ENCODE assay signal across 1 cellular context in the genomic region with DNA sequence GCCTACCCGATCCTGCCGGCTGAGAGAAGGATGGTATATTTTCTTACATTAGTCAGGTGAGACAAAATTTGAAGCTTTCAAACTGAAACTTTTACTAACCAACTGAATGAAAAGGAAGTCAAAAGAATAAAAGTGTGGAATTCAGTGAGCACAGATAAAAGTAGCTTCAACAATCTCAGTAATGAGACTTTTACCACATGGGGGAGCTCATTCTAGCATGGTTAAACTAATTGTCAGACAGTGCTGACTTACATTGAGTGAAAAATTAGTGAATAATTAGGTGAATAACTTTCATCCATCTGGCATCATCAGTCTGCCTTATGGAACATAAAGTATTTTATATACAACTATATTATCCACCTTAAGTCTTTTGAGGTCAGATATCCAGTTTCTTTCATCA.
A peak's percentile ranks its signal among the peaks of the same experiment; 100 is the strongest.
TF ChIP-seq lines count a peak whose summit lies in the region.

No MANE protein-coding gene starts in this region.

TF ChIP-seq in HepG2, 621 proteins besides CTCF, POLR2A, EP300 and RAD21:
- no peak for TF ChIP-seq LCORL (IDR thresholded peaks at IDR 0.05)
- no peak for TF ChIP-seq LCORL (CRISPR knock-in tag; IDR thresholded peaks at IDR 0.05)
- no peak for TF ChIP-seq ZSCAN9 (CRISPR knock-in tag; IDR thresholded peaks at IDR 0.05; ENCODE audit: borderline replicate concordance)
- TF ChIP-seq HBP1 (CRISPR knock-in tag; IDR thresholded peaks at IDR 0.05; ENCODE audit: low read depth), result no peak
- TF ChIP-seq STAG1 (CRISPR knock-in tag; IDR thresholded peaks at IDR 0.05), result peak; percentile 48
- no peak for TF ChIP-seq DNMT3B (CRISPR knock-in tag; conservative IDR thresholded peaks at IDR 0.05)
- TF ChIP-seq HMGA1 (CRISPR knock-in tag; conservative IDR thresholded peaks at IDR 0.05), result no peak
- no peak for TF ChIP-seq POLR2G (IDR thresholded peaks at IDR 0.05; ENCODE audit: low read depth, low read length)
